22 cellular contexts compared by ENCODE assay signal in the genomic region with DNA sequence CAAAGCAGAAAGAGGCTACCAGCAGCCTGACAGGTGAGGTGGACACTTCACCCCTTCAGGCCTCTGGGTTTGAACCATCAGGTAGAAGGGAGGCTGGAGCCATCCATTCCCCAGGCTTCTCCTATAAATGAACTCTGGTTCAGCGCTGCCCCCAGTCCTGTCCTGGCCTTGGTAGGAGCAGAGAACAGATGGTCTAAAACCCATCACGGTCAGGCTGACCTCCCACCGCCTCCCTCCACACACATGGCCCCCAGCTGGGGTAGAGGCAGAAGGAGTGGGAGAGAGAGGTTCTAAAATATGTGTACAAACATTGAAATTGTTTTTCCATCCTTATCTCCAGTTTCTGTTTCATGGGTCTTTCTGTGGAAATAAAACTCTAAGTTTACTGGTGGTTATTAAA. TPM values are rescaled to one million over a fixed set of nuclear protein-coding genes. Genes with fewer than 3 reads are reported as not detected.
DNase-seq lines count a peak whose midpoint lies in the region; ATAC-seq, FAIRE-seq and TF ChIP-seq lines count a peak whose summit lies in the region.
"Had no signal": no experiment of that assay in that cellular context is flagged by ENCODE, and none has a peak within 500 bp of the region (broad histone marks: within the 10 kb centered on the region; RNA-seq: fewer than 3 reads in every experiment).

No MANE protein-coding gene starts in this region.

- no peak overlapping the region for H3K4me2 ChIP-seq in GM23338
- H3K4me2 ChIP-seq in neural progenitor cell, result no peak overlapping the region
- H3K4me2 ChIP-seq: A549 had no signal

- no peaks in the 10 kb centered on the region for H3K9me2 ChIP-seq in GM23338 (ENCODE audit: insufficient read depth)

- H4K20me1 ChIP-seq in GM23338 (replicated peaks; ENCODE audit: insufficient read depth) (no peaks in the 10 kb centered on the region), neural progenitor cell (ENCODE audit: low read depth) (no peaks in the 10 kb centered on the region)

- H3K27ac Mint-ChIP-seq in GM23338 (no peak overlapping the region), neural progenitor cell (peak overlapping the region; percentile 94)
- no peak overlapping the region for H3K27ac Mint-ChIP-seq in natural killer cell treated with Interleukin-12 subunit alpha and Interleukin-12 subunit beta and Interleukin-15 and Interleukin-18, amount 100 ng/mL, for 72 hours
- H3K27ac Mint-ChIP-seq: CD8-positive, alpha-beta T cell; H9; IgD-negative memory B cell had no signal

- ATAC-seq in GM23338 (no peak), GM19397 (IDR thresholded peaks at IDR 0.05; ENCODE audit: unreplicated experiment) (no peak)
- no peak for ATAC-seq in natural killer cell treated with Interleukin-12 subunit alpha and Interleukin-12 subunit beta and Interleukin-15 and Interleukin-18, amount 100 ng/mL, for 72 hours
- ATAC-seq: A549; CD8-positive, alpha-beta T cell; HepG2 had no signal

- H3K79me2 ChIP-seq in GM23338 (replicated peaks; ENCODE audit: insufficient read depth) (no peaks in the 10 kb centered on the region), neural progenitor cell (ENCODE audit: low read depth) (no peaks in the 10 kb centered on the region)

- H3K4me1 ChIP-seq in GM23338 (ENCODE audit: insufficient read depth) (no peaks in the 10 kb centered on the region), neural progenitor cell (no peaks in the 10 kb centered on the region)
- H3K4me1 ChIP-seq: A549 had no signal

- H3K27ac ChIP-seq in GM23338 (ENCODE audit: low read depth) (no peak overlapping the region), neural progenitor cell (no peak overlapping the region)
- H3K27ac ChIP-seq: A549 had no signal

- no peaks in the 10 kb centered on the region for H3F3A ChIP-seq in GM23338 (replicated peaks; ENCODE audit: low read depth)
- no peaks in the 10 kb centered on the region for H3F3A ChIP-seq in neural progenitor cell (ENCODE audit: low read depth)

- FAIRE-seq in endometrium (lab: Jason Lieb, UNC), result peak; percentile 98
- FAIRE-seq: A549, GM12891, GM18507, H1, HepG2 had no signal

- H3K9ac ChIP-seq in neural progenitor cell, result no peak overlapping the region

- no peak overlapping the region for H3K4me3 ChIP-seq in GM23338
- no peak overlapping the region for H3K4me3 ChIP-seq in neural progenitor cell
- H3K4me3 ChIP-seq: A549 had no signal

- H3K4me3 Mint-ChIP-seq in GM23338, result no peak overlapping the region
- peak overlapping the region; percentile 15 for H3K4me3 Mint-ChIP-seq in neural progenitor cell
- H3K4me3 Mint-ChIP-seq in natural killer cell treated with Interleukin-12 subunit alpha and Interleukin-12 subunit beta and Interleukin-15 and Interleukin-18, amount 100 ng/mL, for 72 hours, result no peak overlapping the region
- H3K4me3 Mint-ChIP-seq: CD8-positive, alpha-beta T cell; H9; IgD-negative memory B cell had no signal

- H3K36me3 Mint-ChIP-seq in GM23338 (ENCODE audit: low read depth) (no peaks in the 10 kb centered on the region), neural progenitor cell (no peaks in the 10 kb centered on the region)
- H3K36me3 Mint-ChIP-seq in natural killer cell treated with Interleukin-12 subunit alpha and Interleukin-12 subunit beta and Interleukin-15 and Interleukin-18, amount 100 ng/mL, for 72 hours, result no peaks in the 10 kb centered on the region
- H3K36me3 Mint-ChIP-seq: CD8-positive, alpha-beta T cell; IgD-negative memory B cell had no signal

- TF ChIP-seq CTCF in GM23338 (conservative IDR thresholded peaks at IDR 0.05; ENCODE audit: low read depth in 2 of 2), result no peak
- TF ChIP-seq CTCF in neural progenitor cell (IDR thresholded peaks at IDR 0.05), result no peak

- H2AFZ ChIP-seq in GM23338 (0 out of 2 replicates have a peak overlapping the region, but pooled peaks have one; percentile 43), neural progenitor cell (replicated peaks) (no peak overlapping the region)

- no peaks in the 10 kb centered on the region for H3K9me3 ChIP-seq in neural progenitor cell (ENCODE audit: low read depth)
- H3K9me3 ChIP-seq: A549 had no signal

- H3K36me3 ChIP-seq in GM23338 (ENCODE audit: insufficient read depth) (no peaks in the 10 kb centered on the region), neural progenitor cell (no peaks in the 10 kb centered on the region)

- H3K4me1 Mint-ChIP-seq in GM23338 (no peaks in the 10 kb centered on the region), neural progenitor cell (peaks cover 26% of the 10 kb centered on the region)
- no peaks in the 10 kb centered on the region for H3K4me1 Mint-ChIP-seq in natural killer cell treated with Interleukin-12 subunit alpha and Interleukin-12 subunit beta and Interleukin-15 and Interleukin-18, amount 100 ng/mL, for 72 hours (ENCODE audit: low read depth in 2 of 2)

- H3K9me3 Mint-ChIP-seq in GM23338, result no peaks in the 10 kb centered on the region
- no peaks in the 10 kb centered on the region for H3K9me3 Mint-ChIP-seq in neural progenitor cell
- H3K9me3 Mint-ChIP-seq in natural killer cell treated with Interleukin-12 subunit alpha and Interleukin-12 subunit beta and Interleukin-15 and Interleukin-18, amount 100 ng/mL, for 72 hours, result no peaks in the 10 kb centered on the region
- H3K9me3 Mint-ChIP-seq: CD8-positive, alpha-beta T cell; IgD-negative memory B cell had no signal

- DNase-seq in GM23338 (ENCODE audit: low spot score), result no peak
- DNase-seq in neural progenitor cell (ENCODE audit: low spot score), result no peak
- no peak for DNase-seq in A172 (ENCODE audit: low spot score)
- DNase-seq in NCI-H2196 treated with DMSO at 0.1 percent for 48 hours (lab: John Stamatoyannopoulos, UW; ENCODE audit: unreplicated experiment), result no peak
- no peak for DNase-seq in natural killer cell treated with Interleukin-12 subunit alpha and Interleukin-12 subunit beta and Interleukin-15 and Interleukin-18, amount 100 ng/mL, for 72 hours (ENCODE audit: low spot score)
- DNase-seq: AML-193; Calu3; CD8-positive, alpha-beta T cell; DMS 273 treated with DMSO at 0.1 percent for 48 hours; DMS53; DND-41; EL; H9; KBM-7 had no signal

- H3K27me3 Mint-ChIP-seq in GM23338 (ENCODE audit: insufficient read depth, low read depth, poor library complexity) (peaks cover 11% of the 10 kb centered on the region), neural progenitor cell (ENCODE audit: insufficient read depth, low read depth) (peaks cover 7% of the 10 kb centered on the region)
- H3K27me3 Mint-ChIP-seq in natural killer cell treated with Interleukin-12 subunit alpha and Interleukin-12 subunit beta and Interleukin-15 and Interleukin-18, amount 100 ng/mL, for 72 hours, result peaks cover 12 to 24% of the 10 kb centered on the region in 2 donors
- H3K27me3 Mint-ChIP-seq: IgD-negative memory B cell had no signal

- peaks cover 17% of the 10 kb centered on the region for H3K27me3 ChIP-seq in GM23338 (ENCODE audit: insufficient read depth)
- peaks cover 21% of the 10 kb centered on the region for H3K27me3 ChIP-seq in neural progenitor cell

TF ChIP-seq in GM23338, 12 proteins besides CTCF, POLR2A, EP300 and RAD21 (continues in another document):
- TF ChIP-seq ZNF331 (CRISPR knock-in tag; IDR thresholded peaks at IDR 0.05; ENCODE audit: low read depth), result no peak
- no peak for TF ChIP-seq ZNF114 (CRISPR knock-in tag; IDR thresholded peaks at IDR 0.05)
- TF ChIP-seq CREB1 (CRISPR knock-in tag; IDR thresholded peaks at IDR 0.05; ENCODE audit: low read depth), result no peak
- no peak for TF ChIP-seq NANOG (IDR thresholded peaks at IDR 0.05; ENCODE audit: borderline replicate concordance)
- TF ChIP-seq POLR2AphosphoS5 (IDR thresholded peaks at IDR 0.05; ENCODE audit: low read depth), result no peak
- TF ChIP-seq STAT1 (IDR thresholded peaks at IDR 0.05; ENCODE audit: unreplicated experiment), result no peak

RNA-seq across cellular contexts. Expression of gene DNAJA2, which starts 59.7 kb away (rescaled TPM):
- total RNA-seq in GM23338 (2014; rRNA removed; shearing (Covaris generic)), result 94.5 and 99.2 TPM in 2 replicates
- 79.2 and 101 TPM in 2 replicates for polyA plus RNA-seq in GM23338 (2016; fragmentation: Nextera tagmentation; extraction: Ambion mirVana)
- total RNA-seq in neural progenitor cell (ENCODE audit: low replicate concordance), result 70.1 and 113 TPM in 2 replicates
- 125 and 139 TPM in 2 replicates for total RNA-seq in A172 (2014; rRNA removed; shearing (Covaris generic))
- total RNA-seq in natural killer cell treated with Interleukin-12 subunit alpha and Interleukin-12 subunit beta and Interleukin-15 and Interleukin-18, amount 100 ng/mL, for 72 hours, result 10 to 100 TPM; 54.0 to 58.4 TPM
